In genomic region chr1:151539321-151540020, GRCh38 we compare ENCODE assay signal across 8 cellular contexts. TPM values are rescaled to one million over a fixed set of nuclear protein-coding genes. Genes with fewer than 3 reads are reported as not detected.
DNase-seq lines count a peak whose midpoint lies in the region; ATAC-seq and TF ChIP-seq lines count a peak whose summit lies in the region.

No MANE protein-coding gene starts in this region.

- no peaks in the 10 kb centered on the region for H3K27me3 ChIP-seq in CD4-positive, alpha-beta T cell (ENCODE audit: control insufficient read depth, insufficient read depth, low read length)

- intact Hi-C loops in CD4-positive, alpha-beta T cell (cut with DNase I, micrococcal nuclease), result loop anchor here (2.0 to 5.0 kb wide), 4 partner anchors 29 to 97 kb away; partner anchors contain the start of gene CGN (in 1 of the 2)

- peak; percentile 18 for ATAC-seq in CD4-positive, alpha-beta T cell (ENCODE audit: poor library complexity)
- ATAC-seq in GM19043 (IDR thresholded peaks at IDR 0.05; ENCODE audit: low read depth, unreplicated experiment) (peak; percentile 38), HG03378 (IDR thresholded peaks at IDR 0.05; ENCODE audit: unreplicated experiment) (peak; percentile 51), GM18519 (IDR thresholded peaks at IDR 0.05; ENCODE audit: low FRiP score, unreplicated experiment) (no peak)
- ATAC-seq in naive thymus-derived CD8-positive, alpha-beta T cell, result peak; percentile 2 to 13

- DNase-seq in CD4-positive, alpha-beta T cell, result peak in 7 of 10 experiments; percentile 5 to 37 (median 25)
- DNase-seq in NCI-H226, result peak; percentile 99
- DNase-seq in activated CD4-positive, alpha-beta memory T cell treated with anti-CD3 and anti-CD28 coated beads, Interleukin-2, amount 10 ng/mL, durations not matched to agents 7 days and 5 days, result peak; percentile 44
- peak; percentile 96 for DNase-seq in fibroblast of the aortic adventitia (ENCODE audit: low read depth)
- DNase-seq in naive thymus-derived CD8-positive, alpha-beta T cell, result peak in 3 of 10 donors; percentile 13 to 67 (median 15)

- H3K27ac Mint-ChIP-seq in CD4-positive, alpha-beta T cell, result peak overlapping the region; percentile 86
- H3K27ac Mint-ChIP-seq in activated CD4-positive, alpha-beta memory T cell treated with anti-CD3 and anti-CD28 coated beads, Interleukin-2, amount 10 ng/mL, durations not matched to agents 7 days and 5 days, result peak overlapping the region; percentile 76
- peak overlapping the region in 7 of 10 donors; percentile 25 to 96 (median 90) for H3K27ac Mint-ChIP-seq in naive thymus-derived CD8-positive, alpha-beta T cell

- POLR2A ChIA-PET in CD4-positive, alpha-beta T cell (lab: Charles Lee), result interaction anchor here (0.8 to 2.1 kb wide), 4 partner anchors 10 to 224 kb away, joined by 3 to 7 read pairs (median 4); partner anchors contain the start of genes CGN, MRPL9 and SNX27
- POLR2A ChIA-PET in activated CD4-positive, alpha-beta memory T cell treated with anti-CD3 and anti-CD28 coated beads, Interleukin-2, amount 10 ng/mL, durations not matched to agents 7 days and 5 days (lab: Charles Lee), result interaction anchor here (0.7 to 1.1 kb wide), 5 partner anchors 10 to 258 kb away, joined by 3 to 4 read pairs (median 3); partner anchors contain the start of gene ZNF687
- POLR2A ChIA-PET in naive thymus-derived CD8-positive, alpha-beta T cell (lab: Charles Lee), result interaction anchor here (0.6 kb wide), 1 partner anchor 93 kb away, joined by 4 read pairs; no protein-coding TSS in a partner anchor

- H3K4me3 Mint-ChIP-seq in CD4-positive, alpha-beta T cell, result peak overlapping the region; percentile 97
- H3K4me3 Mint-ChIP-seq in activated CD4-positive, alpha-beta memory T cell treated with anti-CD3 and anti-CD28 coated beads, Interleukin-2, amount 10 ng/mL, durations not matched to agents 7 days and 5 days, result peak overlapping the region; percentile 93
- H3K4me3 Mint-ChIP-seq in naive thymus-derived CD8-positive, alpha-beta T cell, result peak overlapping the region; percentile 90 to 98 (median 94)

- no peaks in the 10 kb centered on the region for H3K27me3 Mint-ChIP-seq in CD4-positive, alpha-beta T cell
- peaks cover 6% of the 10 kb centered on the region for H3K27me3 Mint-ChIP-seq in activated CD4-positive, alpha-beta memory T cell treated with anti-CD3 and anti-CD28 coated beads, Interleukin-2, amount 10 ng/mL, durations not matched to agents 7 days and 5 days
- H3K27me3 Mint-ChIP-seq in naive thymus-derived CD8-positive, alpha-beta T cell, result peaks cover 0 to 4% (median 0%) of the 10 kb centered on the region in 5 donors

- peaks cover 24% of the 10 kb centered on the region for H3K4me1 Mint-ChIP-seq in CD4-positive, alpha-beta T cell (ENCODE audit: low read depth)
- peaks cover 26% of the 10 kb centered on the region for H3K4me1 Mint-ChIP-seq in activated CD4-positive, alpha-beta memory T cell treated with anti-CD3 and anti-CD28 coated beads, Interleukin-2, amount 10 ng/mL, durations not matched to agents 7 days and 5 days
- H3K4me1 Mint-ChIP-seq in naive thymus-derived CD8-positive, alpha-beta T cell, result peaks cover 10 to 26% (median 25%) of the 10 kb centered on the region in 4 donors

- peaks cover 8% of the 10 kb centered on the region for H3K36me3 Mint-ChIP-seq in CD4-positive, alpha-beta T cell (ENCODE audit: low read depth)
- no peaks in the 10 kb centered on the region for H3K36me3 Mint-ChIP-seq in activated CD4-positive, alpha-beta memory T cell treated with anti-CD3 and anti-CD28 coated beads, Interleukin-2, amount 10 ng/mL, durations not matched to agents 7 days and 5 days (ENCODE audit: low read depth)
- H3K36me3 Mint-ChIP-seq in naive thymus-derived CD8-positive, alpha-beta T cell, result no peaks in the 10 kb centered on the region

- no peak for TF ChIP-seq CTCF in CD4-positive, alpha-beta T cell (IDR thresholded peaks at IDR 0.05)
- TF ChIP-seq CTCF in fibroblast of the aortic adventitia (IDR thresholded peaks at IDR 0.05; ENCODE audit: insufficient read depth, low read length), result no peak

- H3K27ac ChIP-seq in CD4-positive, alpha-beta T cell (ENCODE audit: low read depth, low read length), result no peak overlapping the region

- H3K4me3 ChIP-seq in fibroblast of the aortic adventitia (ENCODE audit: low read depth, low read length), result peak overlapping the region; percentile 83

- H3K9me3 ChIP-seq in CD4-positive, alpha-beta T cell (ENCODE audit: control insufficient read depth, low read length), result no peaks in the 10 kb centered on the region

- no peaks in the 10 kb centered on the region for H3K9me3 Mint-ChIP-seq in CD4-positive, alpha-beta T cell
- H3K9me3 Mint-ChIP-seq in activated CD4-positive, alpha-beta memory T cell treated with anti-CD3 and anti-CD28 coated beads, Interleukin-2, amount 10 ng/mL, durations not matched to agents 7 days and 5 days, result no peaks in the 10 kb centered on the region
- H3K9me3 Mint-ChIP-seq in naive thymus-derived CD8-positive, alpha-beta T cell, result no peaks in the 10 kb centered on the region

- CTCF ChIA-PET in CD4-positive, alpha-beta T cell (lab: Charles Lee), result interaction anchor here (1.1 kb wide), 1 partner anchor 96 kb away, joined by 4 read pairs; no protein-coding TSS in a partner anchor
- CTCF ChIA-PET in activated CD4-positive, alpha-beta memory T cell treated with anti-CD3 and anti-CD28 coated beads, Interleukin-2, amount 10 ng/mL, durations not matched to agents 7 days and 5 days (lab: Charles Lee), result interaction anchor here (0.7 to 1.6 kb wide), 6 partner anchors 17 to 910 kb away, joined by 3 to 5 read pairs (median 4); partner anchors contain the start of gene ENSA

RNA-seq across cellular contexts. Expression of gene TUFT1, which starts 0.6 kb away (rescaled TPM):
- total RNA-seq in CD4-positive, alpha-beta T cell, result 1 to 10 TPM; 7.2 to 9.6 TPM
- total RNA-seq in activated CD4-positive, alpha-beta memory T cell treated with anti-CD3 and anti-CD28 coated beads, Interleukin-2, amount 10 ng/mL, durations not matched to agents 7 days and 5 days, result 1 to 10 TPM; 4.5 to 4.9 TPM
- 3.9 and 5.4 TPM in 2 replicates for total RNA-seq in fibroblast of the aortic adventitia (ENCODE audit: low replicate concordance)
- total RNA-seq in naive thymus-derived CD8-positive, alpha-beta T cell, result 1 to 10 TPM; 2.9 to 3.2 TPM
- polyA plus RNA-seq in naive thymus-derived CD8-positive, alpha-beta T cell, result 1 to 10 TPM in 2 of 3 donors, under 1 TPM in 1; 0.80 to 1.9 (median 1.7) TPM

RNA-seq across cellular contexts. Expression of gene CGN, which starts 28.3 kb away (rescaled TPM):
- total RNA-seq in CD4-positive, alpha-beta T cell, result under 1 TPM; 0.08 to 0.28 TPM
- total RNA-seq in activated CD4-positive, alpha-beta memory T cell treated with anti-CD3 and anti-CD28 coated beads, Interleukin-2, amount 10 ng/mL, durations not matched to agents 7 days and 5 days, result under 1 TPM; 0.43 to 0.96 TPM
- total RNA-seq in fibroblast of the aortic adventitia (ENCODE audit: low replicate concordance), result 0.09 and 1.1 TPM in 2 replicates
- 1 to 10 TPM; 2.6 to 2.7 TPM for total RNA-seq in naive thymus-derived CD8-positive, alpha-beta T cell
- 1 to 10 TPM in 2 of 3 donors, under 1 TPM in 1; 0.08 to 1.3 (median 1.0) TPM for polyA plus RNA-seq in naive thymus-derived CD8-positive, alpha-beta T cell
